33 cellular contexts compared by ENCODE assay signal in genomic region chr10:9877978-9878377, GRCh38.
"Had no signal": no experiment of that assay in that cellular context is flagged by ENCODE, and none has a peak within 500 bp of the region (broad histone marks: within the 10 kb centered on the region; RNA-seq: fewer than 3 reads in every experiment).

No MANE protein-coding gene starts in this region.

- H3K4me3 ChIP-seq: ascending aorta, cardiac muscle cell had no signal

- H3K9me3 Mint-ChIP-seq: central memory CD8-positive, alpha-beta T cell had no signal

- H3K36me3 ChIP-seq: ascending aorta, cardiac muscle cell had no signal

- H3K4me1 Mint-ChIP-seq: activated CD4-positive, alpha-beta memory T cell treated with anti-CD3 and anti-CD28 coated beads, Interleukin-2, amount 10 ng/mL, durations not matched to agents 7 days and 5 days; activated CD8-positive, alpha-beta memory T cell treated with anti-CD3 and anti-CD28 coated beads, Interleukin-2, amount 10 ng/mL, durations not matched to agents 7 days and 5 days; activated naive CD8-positive, alpha-beta T cell treated with anti-CD3 and anti-CD28 coated beads for 36 hours; central memory CD8-positive, alpha-beta T cell had no signal

- H3K36me3 Mint-ChIP-seq: activated CD8-positive, alpha-beta memory T cell treated with anti-CD3 and anti-CD28 coated beads, Interleukin-2, amount 10 ng/mL, durations not matched to agents 7 days and 5 days; activated naive CD8-positive, alpha-beta T cell treated with anti-CD3 and anti-CD28 coated beads for 36 hours had no signal

- DNase-seq: activated CD4-positive, alpha-beta memory T cell treated with anti-CD3 and anti-CD28 coated beads, Interleukin-2, amount 10 ng/mL, durations not matched to agents 7 days and 5 days; activated CD4-positive, alpha-beta T cell treated with anti-CD3 and anti-CD28 coated beads for 1 hour; activated CD4-positive, alpha-beta T cell treated with anti-CD3 and anti-CD28 coated beads for 48 hours; activated CD4-positive, CD25-positive, alpha-beta regulatory T cell; activated CD8-positive, alpha-beta memory T cell treated with anti-CD3 and anti-CD28 coated beads for 24 hours; activated CD8-positive, alpha-beta memory T cell treated with anti-CD3 and anti-CD28 coated beads, Interleukin-2, amount 10 ng/mL, durations not matched to agents 7 days and 5 days; activated CD8-positive, alpha-beta memory T cell treated with anti-CD3 and anti-CD28 coated beads, Interleukin-2, amount 50 U/mL, for 48 hours; activated effector memory CD4-positive, alpha-beta T cell treated with Interleukin-2 at 50 U/mL for 16 hours; activated naive CD4-positive, alpha-beta T cell; activated naive CD4-positive, alpha-beta T cell treated with anti-CD3 and anti-CD28 coated beads, Interleukin-2, amount 50 U/mL, for 16 hours; activated naive CD8-positive, alpha-beta T cell treated with anti-CD3 and anti-CD28 coated beads for 36 hours; activated T-cell treated with anti-CD3 and anti-CD28 coated beads, Interleukin-2, amount 50 U/mL, for 48 hours; amygdala; Karpas-422; KBM-7; NCI-H1105; NCI-H1417 treated with DMSO at 0.1 percent for 48 hours; NCI-H1694; NCI-H1930; NCI-H2081 treated with DMSO at 0.1 percent for 48 hours; NCI-H446; NCI-H510A treated with DMSO at 0.1 percent for 48 hours; NCI-H69; SIG-M5; SW 1271; T-helper 1 cell; T-helper 2 cell; T-helper 9 cell had no signal

- H3K27ac Mint-ChIP-seq: activated CD4-positive, alpha-beta memory T cell treated with anti-CD3 and anti-CD28 coated beads, Interleukin-2, amount 10 ng/mL, durations not matched to agents 7 days and 5 days; activated CD8-positive, alpha-beta memory T cell treated with anti-CD3 and anti-CD28 coated beads, Interleukin-2, amount 10 ng/mL, durations not matched to agents 7 days and 5 days; activated naive CD8-positive, alpha-beta T cell treated with anti-CD3 and anti-CD28 coated beads for 36 hours had no signal

- H3K9me3 ChIP-seq: ascending aorta had no signal

- H3K4me3 Mint-ChIP-seq: activated CD4-positive, alpha-beta memory T cell treated with anti-CD3 and anti-CD28 coated beads, Interleukin-2, amount 10 ng/mL, durations not matched to agents 7 days and 5 days; activated CD8-positive, alpha-beta memory T cell treated with anti-CD3 and anti-CD28 coated beads, Interleukin-2, amount 10 ng/mL, durations not matched to agents 7 days and 5 days; activated naive CD8-positive, alpha-beta T cell treated with anti-CD3 and anti-CD28 coated beads for 36 hours; central memory CD8-positive, alpha-beta T cell had no signal

- H3K4me1 ChIP-seq: ascending aorta had no signal

- H3K27me3 Mint-ChIP-seq: activated CD4-positive, alpha-beta memory T cell treated with anti-CD3 and anti-CD28 coated beads, Interleukin-2, amount 10 ng/mL, durations not matched to agents 7 days and 5 days; activated CD8-positive, alpha-beta memory T cell treated with anti-CD3 and anti-CD28 coated beads, Interleukin-2, amount 10 ng/mL, durations not matched to agents 7 days and 5 days; activated naive CD8-positive, alpha-beta T cell treated with anti-CD3 and anti-CD28 coated beads for 36 hours; central memory CD8-positive, alpha-beta T cell had no signal

- H3K27me3 ChIP-seq: ascending aorta, cardiac muscle cell had no signal

- H3K27ac ChIP-seq: ascending aorta, cardiac muscle cell, RWPE1, VCaP had no signal
